In the genomic region with DNA sequence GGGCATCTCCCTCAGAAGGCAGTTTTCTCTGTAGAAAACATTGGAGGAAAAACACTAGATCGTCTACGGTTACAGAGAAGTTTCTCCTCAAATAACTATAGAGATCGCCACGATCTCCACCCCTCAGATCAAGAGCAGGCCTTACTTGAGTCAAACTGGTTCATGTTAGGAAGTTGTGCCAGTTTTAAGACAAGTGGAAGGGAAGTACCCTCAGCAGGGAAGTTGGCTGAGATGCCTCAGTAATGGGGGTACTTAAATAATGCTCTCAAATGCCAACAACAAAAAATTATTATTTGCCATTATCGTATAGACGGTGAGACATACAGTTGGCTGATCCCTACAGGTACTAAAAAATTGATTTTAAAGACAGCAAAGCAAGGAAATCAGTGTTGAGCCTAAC, we compare ENCODE assay signal across 1 cellular context.
TF ChIP-seq lines count a peak whose summit lies in the region.

No MANE protein-coding gene starts in this region.

TF ChIP-seq in IMR-90, 13 proteins besides CTCF, POLR2A, EP300 and RAD21:
- no peak for TF ChIP-seq USF2 (IDR thresholded peaks at IDR 0.05; ENCODE audit: low read depth, low read length)
- no peak for TF ChIP-seq SMC3 (IDR thresholded peaks at IDR 0.05; ENCODE audit: low read depth, low read length)
- no peak for TF ChIP-seq FOS (IDR thresholded peaks at IDR 0.05; ENCODE audit: low read depth, low read length)
- no peak for TF ChIP-seq MXI1 (IDR thresholded peaks at IDR 0.05; ENCODE audit: borderline replicate concordance, low read depth, low read length)
- no peak for TF ChIP-seq CHD1 (IDR thresholded peaks at IDR 0.05; ENCODE audit: low read depth, low read length)
- no peak for TF ChIP-seq MAFK (IDR thresholded peaks at IDR 0.05; ENCODE audit: low read depth, low read length)
- TF ChIP-seq BHLHE40 (IDR thresholded peaks at IDR 0.05; ENCODE audit: low read depth, low read length): no peak
- no peak for TF ChIP-seq CEBPB (IDR thresholded peaks at IDR 0.05; ENCODE audit: low read depth, low read length)
- no peak for TF ChIP-seq MAZ (IDR thresholded peaks at IDR 0.05; ENCODE audit: borderline replicate concordance, low read depth, low read length)
- no peak for TF ChIP-seq RCOR1 (IDR thresholded peaks at IDR 0.05; ENCODE audit: insufficient replicate concordance, low read length)
- no peak for TF ChIP-seq NFE2L2 (IDR thresholded peaks at IDR 0.05; ENCODE audit: low read depth, low read length)
TF ChIP-seq in IMR-90: peak in this region for 0.
